ENCODE assay signal across 16 cellular contexts in genomic region chr11:14669499-14669898, GRCh38. TPM values are rescaled to one million over a fixed set of nuclear protein-coding genes. Genes with fewer than 3 reads are reported as not detected.
A peak's percentile ranks its signal among the peaks of the same experiment; 100 is the strongest.
DNase-seq lines count a peak whose midpoint lies in the region; ATAC-seq and TF ChIP-seq lines count a peak whose summit lies in the region.
"Had no signal": no experiment of that assay in that cellular context is flagged by ENCODE, and none has a peak within 500 bp of the region (broad histone marks: within the 10 kb centered on the region; RNA-seq: fewer than 3 reads in every experiment).

No MANE protein-coding gene starts in this region.

- no peak for DNase-seq in activated naive CD4-positive, alpha-beta T cell treated with anti-CD3 and anti-CD28 coated beads, Interleukin-2, amount 50 U/mL, for 16 hours
- no peak for DNase-seq in CD8-positive, alpha-beta T cell
- DNase-seq in C1 segment of cervical spinal cord (lab: John Stamatoyannopoulos, UW) = no peak
- DNase-seq in osteoblast (ENCODE audit: insufficient read length, low spot score, missing footprints) = no peak
- DNase-seq: 8988T; AML-193; CD4-positive, CD25-positive, alpha-beta regulatory T cell; DMS79; EL; GM23248; IMR-90 had no signal

- H3K4me3 Mint-ChIP-seq in activated naive CD4-positive, alpha-beta T cell treated with anti-CD3 and anti-CD28 coated beads, Interleukin-2, amount 50 U/mL, for 24 hours = no peak overlapping the region
- H3K4me3 Mint-ChIP-seq in CD8-positive, alpha-beta T cell = no peak overlapping the region

- H3K9me3 ChIP-seq in CD8-positive, alpha-beta T cell (ENCODE audit: low read length) = no peaks in the 10 kb centered on the region
- no peaks in the 10 kb centered on the region for H3K9me3 ChIP-seq in endocrine pancreas (ENCODE audit: control insufficient read depth, low read length)
- H3K9me3 ChIP-seq in subcutaneous abdominal adipose tissue (ENCODE audit: control insufficient read depth in 5 of 5, low read length in 5 of 5) = no peaks in the 10 kb centered on the region
- no peaks in the 10 kb centered on the region for H3K9me3 ChIP-seq in osteoblast (ENCODE audit: low read depth, low read length)
- H3K9me3 ChIP-seq: BLaER1 had no signal

- peaks cover 23% of the 10 kb centered on the region for H3K36me3 Mint-ChIP-seq in activated naive CD4-positive, alpha-beta T cell treated with anti-CD3 and anti-CD28 coated beads, Interleukin-2, amount 50 U/mL, for 24 hours
- H3K36me3 Mint-ChIP-seq in CD8-positive, alpha-beta T cell = peaks cover 59% of the 10 kb centered on the region

- H3K27ac Mint-ChIP-seq in activated naive CD4-positive, alpha-beta T cell treated with anti-CD3 and anti-CD28 coated beads, Interleukin-2, amount 50 U/mL, for 24 hours = peak overlapping the region; percentile 42
- H3K27ac Mint-ChIP-seq in CD8-positive, alpha-beta T cell = peak overlapping the region; percentile 78

- H3K27me3 Mint-ChIP-seq in activated naive CD4-positive, alpha-beta T cell treated with anti-CD3 and anti-CD28 coated beads, Interleukin-2, amount 50 U/mL, for 24 hours = no peaks in the 10 kb centered on the region
- H3K27me3 Mint-ChIP-seq in CD8-positive, alpha-beta T cell (ENCODE audit: low read depth) = no peaks in the 10 kb centered on the region
- H3K27me3 Mint-ChIP-seq: CD4-positive, CD25-positive, alpha-beta regulatory T cell had no signal

- no peak overlapping the region for H3K27ac ChIP-seq in CD8-positive, alpha-beta T cell (ENCODE audit: low read depth, low read length)
- peak overlapping the region; percentile 39 for H3K27ac ChIP-seq in subcutaneous abdominal adipose tissue (ENCODE audit: low read depth, low read length)
- H3K27ac ChIP-seq in osteoblast (ENCODE audit: low read depth, low read length) = no peak overlapping the region
- H3K27ac ChIP-seq: BLaER1, GM23248 had no signal

- H4K20me1 ChIP-seq in osteoblast (ENCODE audit: insufficient read depth, low read length) = no peaks in the 10 kb centered on the region
- H4K20me1 ChIP-seq: BLaER1 had no signal

- intact Hi-C loops in CD8-positive, alpha-beta T cell (cut with DNase I, micrococcal nuclease) = no loop called here

- no peaks in the 10 kb centered on the region for H3K9me3 Mint-ChIP-seq in activated naive CD4-positive, alpha-beta T cell treated with anti-CD3 and anti-CD28 coated beads, Interleukin-2, amount 50 U/mL, for 24 hours
- peaks cover 11% of the 10 kb centered on the region for H3K9me3 Mint-ChIP-seq in CD8-positive, alpha-beta T cell

- ATAC-seq in CD8-positive, alpha-beta T cell = no peak
- ATAC-seq: HCT116 had no signal

- peaks cover 57% of the 10 kb centered on the region for H3K4me1 Mint-ChIP-seq in activated naive CD4-positive, alpha-beta T cell treated with anti-CD3 and anti-CD28 coated beads, Interleukin-2, amount 50 U/mL, for 24 hours
- H3K4me1 Mint-ChIP-seq in CD8-positive, alpha-beta T cell (ENCODE audit: low read depth) = peaks cover 59% of the 10 kb centered on the region

- no peaks in the 10 kb centered on the region for H3K27me3 ChIP-seq in CD8-positive, alpha-beta T cell (ENCODE audit: insufficient read depth, low read length)
- H3K27me3 ChIP-seq in endocrine pancreas (ENCODE audit: control insufficient read depth, insufficient read depth, low read length) (no peaks in the 10 kb centered on the region), subcutaneous abdominal adipose tissue (ENCODE audit: control insufficient read depth in 5 of 5, insufficient read depth in 4 of 5, low read length in 5 of 5) (no peaks in the 10 kb centered on the region), osteoblast (ENCODE audit: insufficient read depth, low read length) (no peaks in the 10 kb centered on the region)
- H3K27me3 ChIP-seq: BLaER1 had no signal

- no peak for TF ChIP-seq CTCF in CD8-positive, alpha-beta T cell (IDR thresholded peaks at IDR 0.05)
- TF ChIP-seq CTCF in osteoblast (IDR thresholded peaks at IDR 0.05; ENCODE audit: extremely low read depth, low read depth, low read length) = no peak

- POLR2A ChIA-PET in CD8-positive, alpha-beta T cell (lab: Charles Lee) = interaction anchor here (0.6 kb wide), 1 partner anchor 14 kb away, joined by 3 read pairs; no protein-coding TSS in a partner anchor

- no peak overlapping the region for H3K9ac ChIP-seq in endocrine pancreas (ENCODE audit: control insufficient read depth, insufficient read depth, low read length)
- no peak overlapping the region for H3K9ac ChIP-seq in subcutaneous abdominal adipose tissue (ENCODE audit: low read length in 5 of 5)
- H3K9ac ChIP-seq: BLaER1, GM23248 had no signal

- CTCF ChIA-PET in CD8-positive, alpha-beta T cell (lab: Charles Lee) = no interaction called here

- peaks cover 6% of the 10 kb centered on the region for H3K4me1 ChIP-seq in CD8-positive, alpha-beta T cell (ENCODE audit: insufficient read depth, low read length)
- H3K4me1 ChIP-seq in endocrine pancreas (ENCODE audit: control insufficient read depth, insufficient read depth, low read length) (peaks cover 7% of the 10 kb centered on the region), subcutaneous abdominal adipose tissue (ENCODE audit: control insufficient read depth in 5 of 5, insufficient read depth in 5 of 5, low read length in 5 of 5) (peaks cover 0 to 2% (median 0%) of the 10 kb centered on the region in 5 donors), osteoblast (ENCODE audit: insufficient read depth, low read length) (no peaks in the 10 kb centered on the region)
- H3K4me1 ChIP-seq: BLaER1 had no signal

- H3K79me2 ChIP-seq in osteoblast (ENCODE audit: insufficient read depth, low read length) = no peaks in the 10 kb centered on the region

- no peak overlapping the region for H2AFZ ChIP-seq in osteoblast (ENCODE audit: low read length)
- H2AFZ ChIP-seq: GM23248 had no signal

- H3K4me3 ChIP-seq in CD8-positive, alpha-beta T cell (ENCODE audit: low read depth, low read length) = no peak overlapping the region
- H3K4me3 ChIP-seq in endocrine pancreas (ENCODE audit: control insufficient read depth, insufficient read depth, low read length) = peak overlapping the region; percentile 47
- no peak overlapping the region for H3K4me3 ChIP-seq in subcutaneous abdominal adipose tissue (ENCODE audit: low read depth in 1 of 5, low read length in 5 of 5)
- no peak overlapping the region for H3K4me3 ChIP-seq in osteoblast (ENCODE audit: insufficient read depth, low read length)
- H3K4me3 ChIP-seq: BLaER1, GM23248 had no signal

- peaks cover 3% of the 10 kb centered on the region for H3K36me3 ChIP-seq in CD8-positive, alpha-beta T cell (ENCODE audit: insufficient read depth, low read length)
- H3K36me3 ChIP-seq in endocrine pancreas (ENCODE audit: control insufficient read depth, insufficient read depth, low read length) = no peaks in the 10 kb centered on the region
- H3K36me3 ChIP-seq in subcutaneous abdominal adipose tissue (ENCODE audit: control insufficient read depth in 5 of 5, insufficient read depth in 5 of 5, low read length in 5 of 5) = no peaks in the 10 kb centered on the region
- no peaks in the 10 kb centered on the region for H3K36me3 ChIP-seq in osteoblast (ENCODE audit: insufficient read depth, low read length)
- H3K36me3 ChIP-seq: BLaER1 had no signal

- H3K4me2 ChIP-seq in osteoblast (ENCODE audit: insufficient read depth, low read length) = no peak overlapping the region
- H3K4me2 ChIP-seq: BLaER1 had no signal

RNA-seq across cellular contexts. Expression of gene PDE3B, which starts 25.9 kb away (rescaled TPM):
- 100 to 1,000 TPM; 144 to 146 TPM for total RNA-seq in CD8-positive, alpha-beta T cell
- total RNA-seq in osteoblast = under 0.01 and 0.36 TPM in 2 replicates
- total RNA-seq: GM23248 had no signal

Comparison
In these comparisons a context has a peak if more than half of its experiments do, and no peak if none do; other contexts are left out.
1. RNA of gene PDE3B, which starts 25.9 kb away (total RNA-seq): 144 to 146 TPM in CD8-positive, alpha-beta T cell; under 0.01 to 0.36 TPM in osteoblast; every median in the first group is over 100 times any median in the second.